In the genomic region with DNA sequence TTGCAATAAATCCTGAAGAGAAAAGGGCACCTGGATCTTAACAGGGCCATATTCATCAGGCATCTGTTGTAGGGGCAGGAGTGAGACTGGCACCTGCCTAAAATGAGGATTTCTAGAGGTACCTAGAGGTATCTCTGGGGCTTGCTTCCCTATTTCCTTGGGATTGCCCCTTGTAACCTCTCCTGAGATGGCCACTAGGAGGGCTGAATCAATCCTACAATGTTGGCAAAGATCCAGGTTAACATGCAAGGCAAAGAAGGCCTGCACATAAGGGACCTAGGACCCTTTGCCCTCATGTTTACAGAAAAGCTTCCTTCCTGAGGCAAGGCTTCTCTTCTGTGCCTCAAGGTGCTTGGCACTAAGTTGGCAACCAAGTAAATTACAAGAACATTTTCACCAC, we compare ENCODE assay signal across 1 cellular context.
TF ChIP-seq lines count a peak whose summit lies in the region.

No MANE protein-coding gene starts in this region.

TF ChIP-seq in H1, 55 proteins besides CTCF, POLR2A, EP300 and RAD21:
- TF ChIP-seq SRF (IDR thresholded peaks at IDR 0.05; ENCODE audit: low read depth, low read length) = no peak
- no peak for TF ChIP-seq NRF1 (IDR thresholded peaks at IDR 0.05; ENCODE audit: low read depth, low read length)
- no peak for TF ChIP-seq SIX5 (IDR thresholded peaks at IDR 0.05; ENCODE audit: low read depth, low read length)
- no peak for TF ChIP-seq CBX5 (IDR thresholded peaks at IDR 0.05; ENCODE audit: low read depth, low read length)
- TF ChIP-seq BACH1 (IDR thresholded peaks at IDR 0.05; ENCODE audit: low read length) = no peak
- TF ChIP-seq, protein P1, sequence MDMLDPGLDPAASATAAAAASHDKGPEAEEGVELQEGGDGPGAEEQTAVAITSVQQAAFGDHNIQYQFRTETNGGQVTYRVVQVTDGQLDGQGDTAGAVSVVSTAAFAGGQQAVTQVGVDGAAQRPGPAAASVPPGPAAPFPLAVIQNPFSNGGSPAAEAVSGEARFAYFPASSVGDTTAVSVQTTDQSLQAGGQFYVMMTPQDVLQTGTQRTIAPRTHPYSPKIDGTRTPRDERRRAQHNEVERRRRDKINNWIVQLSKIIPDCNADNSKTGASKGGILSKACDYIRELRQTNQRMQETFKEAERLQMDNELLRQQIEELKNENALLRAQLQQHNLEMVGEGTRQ (IDR thresholded peaks at IDR 0.05; ENCODE audit: low read length) = no peak
- no peak for TF ChIP-seq RBBP5 (IDR thresholded peaks at IDR 0.05; ENCODE audit: borderline replicate concordance, low read depth, low read length)
- TF ChIP-seq HDAC2 (IDR thresholded peaks at IDR 0.05; ENCODE audit: borderline replicate concordance in 1 of 2, low read depth in 2 of 2, low read length in 2 of 2) = no peak
- TF ChIP-seq, protein P2, sequence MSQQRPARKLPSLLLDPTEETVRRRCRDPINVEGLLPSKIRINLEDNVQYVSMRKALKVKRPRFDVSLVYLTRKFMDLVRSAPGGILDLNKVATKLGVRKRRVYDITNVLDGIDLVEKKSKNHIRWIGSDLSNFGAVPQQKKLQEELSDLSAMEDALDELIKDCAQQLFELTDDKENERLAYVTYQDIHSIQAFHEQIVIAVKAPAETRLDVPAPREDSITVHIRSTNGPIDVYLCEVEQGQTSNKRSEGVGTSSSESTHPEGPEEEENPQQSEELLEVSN (IDR thresholded peaks at IDR 0.05) = no peak
- TF ChIP-seq MAFK (IDR thresholded peaks at IDR 0.05; ENCODE audit: low read depth, low read length) = no peak
- no peak for TF ChIP-seq BCL11A (IDR thresholded peaks at IDR 0.05; ENCODE audit: low read depth in 2 of 2, low read length in 2 of 2)
- no peak for TF ChIP-seq TAF7 (optimal IDR thresholded peaks at IDR 0.05; ENCODE audit: borderline replicate concordance, low read depth, low read length)
- TF ChIP-seq CBX8 (IDR thresholded peaks at IDR 0.05; ENCODE audit: borderline replicate concordance, low read depth, low read length) = no peak
- no peak for TF ChIP-seq SP4 (IDR thresholded peaks at IDR 0.05; ENCODE audit: low read length)
- TF ChIP-seq FOSL1 (IDR thresholded peaks at IDR 0.05; ENCODE audit: insufficient read depth, low read depth, low read length) = no peak
- TF ChIP-seq SUZ12 (IDR thresholded peaks at IDR 0.05; ENCODE audit: low read length) = no peak
- no peak for TF ChIP-seq GABPA (IDR thresholded peaks at IDR 0.05; ENCODE audit: borderline replicate concordance, insufficient read depth, low read length)
